In the genomic region with DNA sequence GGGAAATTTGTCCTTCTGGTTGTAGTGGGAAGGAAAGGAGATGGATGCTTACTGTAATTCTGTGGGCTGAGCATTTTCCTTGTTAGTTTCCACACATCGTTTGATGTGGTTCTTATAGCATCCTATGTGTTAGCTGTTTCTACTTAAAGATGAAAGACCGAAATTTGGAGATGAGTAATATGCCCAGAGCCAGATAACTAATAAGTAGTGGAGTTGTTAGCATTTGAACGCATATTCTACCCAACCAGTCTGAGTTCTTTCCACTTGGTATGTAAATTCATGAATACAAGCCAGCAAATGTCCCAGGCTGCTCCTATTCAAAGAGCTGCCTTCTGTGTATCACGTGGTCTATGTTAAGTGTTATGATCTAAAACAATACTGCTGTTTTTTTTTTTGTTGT, we compare ENCODE assay signal across 10 cellular contexts. TPM values are rescaled to one million over a fixed set of nuclear protein-coding genes. Genes with fewer than 3 reads are reported as not detected.
A peak's percentile ranks its signal among the peaks of the same experiment; 100 is the strongest.
DNase-seq lines count a peak whose midpoint lies in the region; ATAC-seq, FAIRE-seq and TF ChIP-seq lines count a peak whose summit lies in the region.
"Had no signal": no experiment of that assay in that cellular context is flagged by ENCODE, and none has a peak within 500 bp of the region (broad histone marks: within the 10 kb centered on the region; RNA-seq: fewer than 3 reads in every experiment).

No MANE protein-coding gene starts in this region.

- no peaks in the 10 kb centered on the region for H3K27me3 ChIP-seq in right lobe of liver
- H3K27me3 ChIP-seq in HepG2 (ENCODE audit: control insufficient read depth in 1 of 2, insufficient read depth in 2 of 2, low read length in 2 of 2) = no peaks in the 10 kb centered on the region

- no peak for TF ChIP-seq RAD21 in HepG2 (CRISPR knock-in tag; IDR thresholded peaks at IDR 0.05)

- intact Hi-C loops in right lobe of liver (cut with DNase I) = no loop called here
- intact Hi-C loops in HepG2 (cut with micrococcal nuclease; ENCODE audit: unreplicated experiment) = no loop called here

- no peak overlapping the region for H3K4me2 ChIP-seq in HepG2 (ENCODE audit: low read depth, low read length)

- no peak for TF ChIP-seq CTCF in right lobe of liver (IDR thresholded peaks at IDR 0.05)
- TF ChIP-seq CTCF in HepG2 (CRISPR knock-in tag; IDR thresholded peaks at IDR 0.05) = no peak
- no peak for TF ChIP-seq CTCF in glutamatergic neuron (IDR thresholded peaks at IDR 0.05; ENCODE audit: partially characterized antibody, unreplicated experiment)
- TF ChIP-seq CTCF in type B pancreatic cell (conservative IDR thresholded peaks at IDR 0.05) = no peak

- H3K27ac ChIP-seq in right lobe of liver (peak overlapping the region in 2 of 3 donors; percentile 9 to 48), HepG2 (ENCODE audit: extremely low read length, insufficient read depth, low read length) (no peak overlapping the region)
- H3K27ac ChIP-seq: prostate gland, RWPE1 had no signal

- no peaks in the 10 kb centered on the region for H4K20me1 ChIP-seq in HepG2 (ENCODE audit: insufficient read depth, low read length)

- POLR2A ChIA-PET in HepG2 (lab: Yijun Ruan, JAX) = no interaction called here

- no peak for FAIRE-seq in HepG2 (lab: Jason Lieb, UNC)

- peaks cover 32% of the 10 kb centered on the region for H3K4me1 Mint-ChIP-seq in T-helper 2 cell treated with Interferon-gamma antibody and Interleukin-4, amounts not matched to agents 5 μg/mL and 100 μg/mL, for 36 hours (ENCODE audit: low read depth)
- peaks cover 56% of the 10 kb centered on the region for H3K4me1 Mint-ChIP-seq in glutamatergic neuron (ENCODE audit: low read depth, unreplicated experiment)
- peaks cover 52% of the 10 kb centered on the region for H3K4me1 Mint-ChIP-seq in type B pancreatic cell (ENCODE audit: unreplicated experiment)

- TF ChIP-seq POLR2A in right lobe of liver (IDR thresholded peaks at IDR 0.05) (no peak), HepG2 (IDR thresholded peaks at IDR 0.05; ENCODE audit: insufficient read depth in 1 of 2, low read depth in 2 of 2, low read length in 2 of 2) (no peak)

- no TSS peak for BruUV-seq in HepG2 (replicated peaks; lab: Mats Ljungman, UMichigan)

- no peaks in the 10 kb centered on the region for H3K9me3 ChIP-seq in right lobe of liver
- no peaks in the 10 kb centered on the region for H3K9me3 ChIP-seq in HepG2 (ENCODE audit: low read length)
- H3K9me3 ChIP-seq: prostate gland had no signal

- TF ChIP-seq EP300 in HepG2 (IDR thresholded peaks at IDR 0.05; ENCODE audit: low read depth in 2 of 2, low read length in 2 of 2) = no peak
- TF ChIP-seq EP300 in HepG2 (CRISPR knock-in tag; IDR thresholded peaks at IDR 0.05; ENCODE audit: borderline replicate concordance) = no peak

- H3K4me3 ChIP-seq in right lobe of liver (no peak overlapping the region), HepG2 (replicated peaks in 1 of 3; ENCODE audit: insufficient read depth in 1 of 3, low read depth in 2 of 3, low read length in 3 of 3) (no peak overlapping the region)
- H3K4me3 ChIP-seq: prostate gland had no signal

- H3K36me3 ChIP-seq in right lobe of liver (no peaks in the 10 kb centered on the region), HepG2 (replicated peaks in 1 of 2; ENCODE audit: control insufficient read depth in 1 of 2, insufficient read depth in 2 of 2, low read length in 2 of 2) (no peaks in the 10 kb centered on the region; a peak in 1 of 5 replicates)
- H3K36me3 ChIP-seq: prostate gland had no signal

- peaks cover 18% of the 10 kb centered on the region for H3K36me3 Mint-ChIP-seq in T-helper 2 cell treated with Interferon-gamma antibody and Interleukin-4, amounts not matched to agents 5 μg/mL and 100 μg/mL, for 36 hours (ENCODE audit: low read depth)
- H3K36me3 Mint-ChIP-seq in glutamatergic neuron (ENCODE audit: unreplicated experiment) (no peaks in the 10 kb centered on the region), type B pancreatic cell (peaks cover 29% of the 10 kb centered on the region)

- H3K27ac Mint-ChIP-seq in T-helper 2 cell treated with Interferon-gamma antibody and Interleukin-4, amounts not matched to agents 5 μg/mL and 100 μg/mL, for 36 hours = peak overlapping the region; percentile 45
- H3K27ac Mint-ChIP-seq in glutamatergic neuron (ENCODE audit: unreplicated experiment) (peak overlapping the region; percentile 57), type B pancreatic cell (peak overlapping the region; percentile 15)

- in situ Hi-C loops in HepG2 (cut with HindIII; ENCODE audit: extremely low pct_ligation_motif_present, low pct_unique_long_range_greater_than_20kb) = no loop called here

- peak overlapping the region; percentile 23 for H3K4me3 Mint-ChIP-seq in T-helper 2 cell treated with Interferon-gamma antibody and Interleukin-4, amounts not matched to agents 5 μg/mL and 100 μg/mL, for 36 hours
- H3K4me3 Mint-ChIP-seq in glutamatergic neuron (ENCODE audit: unreplicated experiment) (no peak overlapping the region), type B pancreatic cell (no peak overlapping the region)

- no peaks in the 10 kb centered on the region for H3K9me3 Mint-ChIP-seq in T-helper 2 cell treated with Interferon-gamma antibody and Interleukin-4, amounts not matched to agents 5 μg/mL and 100 μg/mL, for 36 hours
- H3K9me3 Mint-ChIP-seq in glutamatergic neuron (ENCODE audit: unreplicated experiment) (peaks cover 2% of the 10 kb centered on the region), type B pancreatic cell (peaks cover 5% of the 10 kb centered on the region)

- H3K4me1 ChIP-seq in right lobe of liver (peaks cover 0 to 39% (median 15%) of the 10 kb centered on the region in 4 donors), HepG2 (ENCODE audit: insufficient read depth, low read length) (peaks cover 41% of the 10 kb centered on the region)

- peaks cover 77% of the 10 kb centered on the region for H3K79me2 ChIP-seq in HepG2 (ENCODE audit: insufficient read depth, low read length)

- no peak overlapping the region for H3K9ac ChIP-seq in HepG2 (ENCODE audit: insufficient read depth, low read depth, low read length)

- 66% methylated on average over 4 of the region's 4 CpGs for WGBS in right lobe of liver (ENCODE audit: insufficient coverage, low coverage, low lambda C conversion rate, missing lambda C conversion rate)
- WGBS in HepG2 (ENCODE audit: low lambda C conversion rate) = 98% methylated on average over 4 of the region's 4 CpGs

- H3K27me3 Mint-ChIP-seq in T-helper 2 cell treated with Interferon-gamma antibody and Interleukin-4, amounts not matched to agents 5 μg/mL and 100 μg/mL, for 36 hours (ENCODE audit: low read depth) = peaks cover 11% of the 10 kb centered on the region
- H3K27me3 Mint-ChIP-seq in glutamatergic neuron (ENCODE audit: unreplicated experiment) (peaks cover 3% of the 10 kb centered on the region), type B pancreatic cell (no peaks in the 10 kb centered on the region)

- no peak overlapping the region for H2AFZ ChIP-seq in HepG2 (ENCODE audit: low read length)

- DNase-seq in right lobe of liver (no peak), HepG2 (ENCODE audit: low spot score) (no peak), glutamatergic neuron (no peak), type B pancreatic cell (ENCODE audit: extremely low spot score, unreplicated experiment) (no peak), HuH-7 (ENCODE audit: low spot score) (no peak)
- DNase-seq in T-helper 2 cell treated with Interferon-gamma antibody and Interleukin-4, amounts not matched to agents 5 μg/mL and 100 μg/mL, for 36 hours (ENCODE audit: low spot score) = no peak

- no peak for ATAC-seq in right lobe of liver
- ATAC-seq in HepG2 = no peak
- ATAC-seq in HG02759 (IDR thresholded peaks at IDR 0.05; ENCODE audit: unreplicated experiment) = no peak
- ATAC-seq in HG03025 (IDR thresholded peaks at IDR 0.05; ENCODE audit: low FRiP score, unreplicated experiment) = no peak

- CTCF ChIA-PET in HepG2 (lab: Yijun Ruan, JAX; ENCODE audit: low intra/inter-chr PET ratio, low total read pairs) = no interaction called here

RNA-seq across cellular contexts. Expression of gene SPECC1L, which starts 14.6 kb away (rescaled TPM):
- total RNA-seq in right lobe of liver (10 to 100 TPM; 16.3 to 26.4 (median 24.2) TPM), HepG2 (2016; rRNA removed; fragmentation: Illumina TruSeq; extraction: Trizol) (30.3 and 40.2 TPM in 2 replicates), glutamatergic neuron (ENCODE audit: unreplicated experiment) (173 TPM), type B pancreatic cell (ENCODE audit: low replicate concordance) (68.7 and 89.0 TPM in 2 replicates)
- total RNA-seq in HepG2 (2016; cell fraction: cytosol; rRNA removed; fragmentation: Illumina TruSeq; extraction: Trizol; ENCODE audit: low read depth) = 12.7 and 19.1 TPM in 2 replicates
- 29.7 and 36.7 TPM in 2 replicates for total RNA-seq in HepG2 (2016; cell fraction: insoluble cytoplasmic fraction; rRNA removed; fragmentation: Illumina TruSeq; extraction: Trizol)
- total RNA-seq in HepG2 (2016; cell fraction: membrane; rRNA removed; fragmentation: Illumina TruSeq; extraction: Trizol) = 23.5 and 24.7 TPM in 2 replicates
- total RNA-seq in HepG2 (2016; cell fraction: nucleus; rRNA removed; fragmentation: Illumina TruSeq; extraction: Trizol) = 33.2 and 38.0 TPM in 2 replicates
- 14.1 and 16.9 TPM in 2 replicates for polyA plus RNA-seq in HepG2 (2011; rRNA removed)
- polyA plus RNA-seq in HepG2 (2011; cell fraction: cytosol; rRNA removed) = 12.5 and 14.6 TPM in 2 replicates
- 19.0 TPM in 2 replicates for polyA plus RNA-seq in HepG2 (2011; cell fraction: nucleus; rRNA removed)
- 20.4 and 20.6 TPM in 2 replicates for polyA plus RNA-seq in HepG2 (2012)
- 1.7 and 1.8 TPM in 2 replicates for polyA plus RNA-seq in HepG2 (2016; cell fraction: cytosol; fragmentation: Illumina TruSeq; extraction: Trizol; ENCODE audit: low read depth)
- 19.1 and 20.8 TPM in 2 replicates for polyA plus RNA-seq in HepG2 (2016; cell fraction: insoluble cytoplasmic fraction; fragmentation: Illumina TruSeq; extraction: Trizol; ENCODE audit: low read depth)
- 5.1 and 5.2 TPM in 2 replicates for polyA plus RNA-seq in HepG2 (2016; cell fraction: membrane; fragmentation: Illumina TruSeq; extraction: Trizol; ENCODE audit: low read depth)
- polyA plus RNA-seq in HepG2 (2016; cell fraction: nucleus; fragmentation: Illumina TruSeq; extraction: Trizol; ENCODE audit: insufficient read depth, low read depth) = 22.8 and 26.2 TPM in 2 replicates
- polyA minus RNA-seq in HepG2 (2011; rRNA and poly(A)+ RNA removed; ENCODE audit: low replicate concordance) = 22.4 and 26.6 TPM in 2 replicates
- 16.9 and 23.3 TPM in 2 replicates for polyA minus RNA-seq in HepG2 (2011; cell fraction: cytosol; rRNA and poly(A)+ RNA removed)
- polyA minus RNA-seq in HepG2 (2011; cell fraction: nucleus; rRNA and poly(A)+ RNA removed) = 43.5 and 49.4 TPM in 2 replicates

RNA-seq across cellular contexts. Expression of gene GGT5, which starts 40.4 kb away (rescaled TPM):
- total RNA-seq in right lobe of liver (10 to 100 TPM in 5 of 6 experiments, 1 to 10 TPM in 1; 8.5 to 34.7 (median 22.0) TPM), HepG2 (2016; rRNA removed; fragmentation: Illumina TruSeq; extraction: Trizol) (0.35 and 0.69 TPM in 2 replicates), glutamatergic neuron (ENCODE audit: unreplicated experiment) (10.7 TPM), type B pancreatic cell (ENCODE audit: low replicate concordance) (0.14 and 0.80 TPM in 2 replicates)
- not detected in 2 replicates for total RNA-seq in HepG2 (2016; cell fraction: cytosol; rRNA removed; fragmentation: Illumina TruSeq; extraction: Trizol; ENCODE audit: low read depth)
- total RNA-seq in HepG2 (2016; cell fraction: insoluble cytoplasmic fraction; rRNA removed; fragmentation: Illumina TruSeq; extraction: Trizol) = 0.15 and 0.56 TPM in 2 replicates
- 0.15 and 0.17 TPM in 2 replicates for total RNA-seq in HepG2 (2016; cell fraction: membrane; rRNA removed; fragmentation: Illumina TruSeq; extraction: Trizol)
- 0.34 and 0.96 TPM in 2 replicates for total RNA-seq in HepG2 (2016; cell fraction: nucleus; rRNA removed; fragmentation: Illumina TruSeq; extraction: Trizol)
- polyA plus RNA-seq in HepG2 (2011; rRNA removed) = 2.1 and 3.1 TPM in 2 replicates
- 2.3 and 3.5 TPM in 2 replicates for polyA plus RNA-seq in HepG2 (2011; cell fraction: cytosol; rRNA removed)
- polyA plus RNA-seq in HepG2 (2011; cell fraction: nucleus; rRNA removed) = 13.6 and 29.0 TPM in 2 replicates
- 0.55 and 1.0 TPM in 2 replicates for polyA plus RNA-seq in HepG2 (2012)
- 0.11 and 0.16 TPM in 2 replicates for polyA plus RNA-seq in HepG2 (2016; cell fraction: cytosol; fragmentation: Illumina TruSeq; extraction: Trizol; ENCODE audit: low read depth)
- 0.19 TPM in 1 of 2 replicates, not detected in the other for polyA plus RNA-seq in HepG2 (2016; cell fraction: insoluble cytoplasmic fraction; fragmentation: Illumina TruSeq; extraction: Trizol; ENCODE audit: low read depth)
- polyA plus RNA-seq in HepG2 (2016; cell fraction: membrane; fragmentation: Illumina TruSeq; extraction: Trizol; ENCODE audit: low read depth) = 0.35 TPM in 1 of 2 replicates, not detected in the other
- 2.3 and 3.8 TPM in 2 replicates for polyA plus RNA-seq in HepG2 (2016; cell fraction: nucleus; fragmentation: Illumina TruSeq; extraction: Trizol; ENCODE audit: insufficient read depth, low read depth)
- polyA minus RNA-seq in HepG2 (2011; rRNA and poly(A)+ RNA removed; ENCODE audit: low replicate concordance) = 0.42 and 7.4 TPM in 2 replicates
- 1.7 and 1.8 TPM in 2 replicates for polyA minus RNA-seq in HepG2 (2011; cell fraction: cytosol; rRNA and poly(A)+ RNA removed)
- polyA minus RNA-seq in HepG2 (2011; cell fraction: nucleus; rRNA and poly(A)+ RNA removed) = 2.4 and 3.9 TPM in 2 replicates
